ENCODE assay signal across 8 cellular contexts in genomic region chr1:213050745-213051126, GRCh38. TPM values are rescaled to one million over a fixed set of nuclear protein-coding genes. Genes with fewer than 3 reads are reported as not detected.
DNase-seq lines count a peak whose midpoint lies in the region; ATAC-seq and TF ChIP-seq lines count a peak whose summit lies in the region.

No MANE protein-coding gene starts in this region.

- H3K27ac Mint-ChIP-seq in naive thymus-derived CD8-positive, alpha-beta T cell = peak overlapping the region; percentile 89 to 98 (median 95)

- H3K9me3 Mint-ChIP-seq in naive thymus-derived CD8-positive, alpha-beta T cell = peaks cover 0 to 20% (median 3%) of the 10 kb centered on the region in 9 donors

- H3K4me3 Mint-ChIP-seq in naive thymus-derived CD8-positive, alpha-beta T cell = peak overlapping the region; percentile 88 to 100 (median 96)

- no peak for DNase-seq in naive thymus-derived CD8-positive, alpha-beta T cell
- no peak for DNase-seq in NCI-H1436 treated with DMSO at 0.1 percent for 48 hours (lab: John Stamatoyannopoulos, UW)
- DNase-seq in DMS 273 (lab: John Stamatoyannopoulos, UW; ENCODE audit: unreplicated experiment) = no peak

- POLR2A ChIA-PET in naive thymus-derived CD8-positive, alpha-beta T cell (lab: Charles Lee) = interaction anchor here (1.0 to 1.2 kb wide), 2 partner anchors 36 to 260 kb away, joined by 5 to 8 read pairs; partner anchors contain the start of gene ANGEL2

- no peaks in the 10 kb centered on the region for H3K27me3 ChIP-seq in duodenal mucosa (ENCODE audit: control insufficient read depth in 1 of 2, insufficient read depth in 2 of 2, low read length in 2 of 2)

- no peak for TF ChIP-seq CTCF in C4-2B (conservative IDR thresholded peaks at IDR 0.05)

- no peaks in the 10 kb centered on the region for H3K36me3 ChIP-seq in duodenal mucosa (ENCODE audit: control insufficient read depth in 1 of 2, insufficient read depth in 2 of 2, low read length in 2 of 2)

- peaks cover 15 to 40% (median 34%) of the 10 kb centered on the region in 4 donors for H3K4me1 Mint-ChIP-seq in naive thymus-derived CD8-positive, alpha-beta T cell

- TF ChIP-seq EP300 in Ishikawa (IDR thresholded peaks at IDR 0.05; ENCODE audit: borderline replicate concordance) = no peak

- peak overlapping the region in 1 of 2 donors; percentile 71 for H3K9ac ChIP-seq in duodenal mucosa (ENCODE audit: low read depth in 1 of 2, low read length in 2 of 2)

- H3K9me3 ChIP-seq in duodenal mucosa (ENCODE audit: control insufficient read depth in 1 of 2, low read length in 2 of 2) = no peaks in the 10 kb centered on the region

- peak overlapping the region; percentile 89 to 91 for H3K4me3 ChIP-seq in duodenal mucosa (ENCODE audit: low read depth in 1 of 2, low read length in 2 of 2)

- ATAC-seq in GM21367 (IDR thresholded peaks at IDR 0.05; ENCODE audit: unreplicated experiment) = peak; percentile 18
- ATAC-seq in naive thymus-derived CD8-positive, alpha-beta T cell = peak; percentile 41 to 57
- ATAC-seq in HG03039 (IDR thresholded peaks at IDR 0.05; ENCODE audit: unreplicated experiment) = no peak

- peak overlapping the region; percentile 86 for H3K27ac ChIP-seq in C4-2B
- H3K27ac ChIP-seq in duodenal mucosa (ENCODE audit: low read depth, low read length) = peak overlapping the region; percentile 52

- H3K36me3 Mint-ChIP-seq in naive thymus-derived CD8-positive, alpha-beta T cell = peaks cover 0 to 22% (median 6%) of the 10 kb centered on the region in 3 donors

- H3K4me1 ChIP-seq in duodenal mucosa (ENCODE audit: control insufficient read depth in 1 of 2, insufficient read depth in 2 of 2, low read length in 2 of 2) = peaks cover 11 to 18% of the 10 kb centered on the region in 2 donors

- no peak for TF ChIP-seq RAD21 in Ishikawa (IDR thresholded peaks at IDR 0.05; ENCODE audit: low read depth)

- H3K27me3 Mint-ChIP-seq in naive thymus-derived CD8-positive, alpha-beta T cell = peaks cover 11 to 36% (median 14%) of the 10 kb centered on the region in 5 donors

TF ChIP-seq in Ishikawa, 13 proteins besides CTCF, POLR2A, EP300 and RAD21:
- TF ChIP-seq, protein P1, sequence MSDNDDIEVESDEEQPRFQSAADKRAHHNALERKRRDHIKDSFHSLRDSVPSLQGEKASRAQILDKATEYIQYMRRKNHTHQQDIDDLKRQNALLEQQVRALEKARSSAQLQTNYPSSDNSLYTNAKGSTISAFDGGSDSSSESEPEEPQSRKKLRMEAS (IDR thresholded peaks at IDR 0.05) = peak; percentile 78
- TF ChIP-seq NFIC (IDR thresholded peaks at IDR 0.05) (0 out of 2 replicates have a peak, but pooled peaks have one; percentile 8), TEAD4 (IDR thresholded peaks at IDR 0.05) (no peak), CREB1 (IDR thresholded peaks at IDR 0.05; ENCODE audit: low read depth) (no peak)

RNA-seq across cellular contexts. Expression of gene RPS6KC1, which starts 0.3 kb away (rescaled TPM):
- total RNA-seq in naive thymus-derived CD8-positive, alpha-beta T cell = 10 to 100 TPM; 12.0 to 15.6 TPM
- polyA plus RNA-seq in naive thymus-derived CD8-positive, alpha-beta T cell = 1 to 10 TPM; 5.1 to 5.9 (median 5.6) TPM

RNA-seq across cellular contexts. Expression of gene ANGEL2, which starts 35.1 kb away (rescaled TPM):
- total RNA-seq in naive thymus-derived CD8-positive, alpha-beta T cell = 10 to 100 TPM; 94.8 to 98.5 TPM
- polyA plus RNA-seq in naive thymus-derived CD8-positive, alpha-beta T cell = 10 to 100 TPM; 18.5 to 28.1 (median 25.2) TPM
